In the genomic region with DNA sequence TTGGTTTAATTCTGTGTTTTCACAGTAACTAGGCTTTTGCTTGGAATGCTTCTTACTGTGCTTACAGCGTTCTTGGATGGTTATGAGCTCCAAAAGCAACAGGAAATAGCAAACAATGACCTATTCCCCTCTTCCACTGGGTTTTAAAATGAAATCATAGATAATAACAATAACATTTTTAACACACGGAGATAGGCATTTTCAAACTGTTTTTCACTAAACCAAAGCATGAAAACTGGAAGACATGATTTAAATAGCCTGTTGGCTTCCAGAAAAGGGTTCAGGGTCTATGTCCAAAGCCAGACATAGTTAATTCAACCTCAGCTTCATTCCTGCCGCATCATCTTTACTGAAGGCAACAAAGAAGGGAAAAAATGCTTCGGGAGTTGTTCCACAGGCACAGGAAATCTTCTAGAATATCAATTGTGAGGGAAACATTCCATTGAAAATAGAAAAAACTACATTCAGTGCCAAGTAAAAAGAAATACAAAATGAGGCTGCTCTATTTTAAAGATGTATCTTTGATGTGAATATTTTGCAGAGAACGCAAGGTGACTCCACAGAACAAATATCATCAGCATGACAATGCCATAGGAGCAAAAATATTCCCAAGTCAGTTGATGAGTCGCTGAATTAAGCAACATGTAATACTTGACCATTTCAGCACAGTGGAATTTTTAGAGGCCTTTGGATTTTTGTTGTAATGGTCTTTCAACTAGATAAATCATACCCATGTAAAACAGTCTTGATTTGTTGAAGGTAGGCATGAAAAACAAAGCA, we compare ENCODE assay signal across 12 cellular contexts.
DNase-seq lines count a peak whose midpoint lies in the region; ATAC-seq, FAIRE-seq and TF ChIP-seq lines count a peak whose summit lies in the region.
"Had no signal": no experiment of that assay in that cellular context is flagged by ENCODE, and none has a peak within 500 bp of the region (broad histone marks: within the 10 kb centered on the region; RNA-seq: fewer than 3 reads in every experiment).

No MANE protein-coding gene starts in this region.

- H3K27me3 ChIP-seq in upper lobe of left lung, result no peaks in the 10 kb centered on the region

- peaks cover 79% of the 10 kb centered on the region for H3K36me3 ChIP-seq in mesodermal cell (ENCODE audit: control insufficient read depth, insufficient read depth, low read length)
- H3K36me3 ChIP-seq in upper lobe of left lung, result peaks cover 0 to 46% (median 11%) of the 10 kb centered on the region in 4 donors

- no peak for TF ChIP-seq POLR2A in upper lobe of left lung (IDR thresholded peaks at IDR 0.05)

- no peak overlapping the region for H3K4me3 Mint-ChIP-seq in endothelial cell (ENCODE audit: unreplicated experiment)
- H3K4me3 Mint-ChIP-seq: effector memory CD8-positive, alpha-beta T cell had no signal

- DNase-seq in RCC 7860 (ENCODE audit: low spot score), result peak; percentile 37
- DNase-seq in endothelial cell (ENCODE audit: low spot score), result no peak
- no peak for DNase-seq in upper lobe of left lung
- DNase-seq in RKO (ENCODE audit: low spot score), result no peak
- DNase-seq in stimulated activated CD4-positive, alpha-beta T cell treated with anti-CD3 and anti-CD28 coated beads, Interleukin-4, amount 100 ng/mL, for 24 hours, result no peak
- no peak for DNase-seq in activated naive CD4-positive, alpha-beta T cell (lab: John Stamatoyannopoulos, UW)
- DNase-seq: activated T-cell treated with anti-CD3 and anti-CD28 coated beads for 4 hours; effector memory CD8-positive, alpha-beta T cell; mucosa of descending colon; NCI-H510A treated with DMSO at 0.1 percent for 48 hours had no signal

- H3K4me1 Mint-ChIP-seq in endothelial cell (ENCODE audit: unreplicated experiment), result peaks cover 28% of the 10 kb centered on the region

- H3K27ac ChIP-seq in mesodermal cell (ENCODE audit: low read depth, low read length, severe bottlenecking) (peak overlapping the region; percentile 46), upper lobe of left lung (peak overlapping the region; percentile 32 to 73 (median 64))

- H3K4me3 ChIP-seq in mesodermal cell (ENCODE audit: extremely low read depth, insufficient read depth, low read length, poor library complexity, severe bottlenecking), result no peak overlapping the region
- no peak overlapping the region for H3K4me3 ChIP-seq in upper lobe of left lung
- H3K4me3 ChIP-seq: K562, mucosa of descending colon had no signal

- H3K36me3 Mint-ChIP-seq in endothelial cell (ENCODE audit: low read depth, unreplicated experiment), result peaks cover 55% of the 10 kb centered on the region

- WGBS in mesodermal cell (ENCODE audit: insufficient coverage in 2 of 2), 2 experiments, result 60 to 84% methylated on average over 1 to 2 of the region's 6 CpGs
- WGBS in upper lobe of left lung, 2 donors, result 52 to 68% methylated on average over 6 of the region's 6 CpGs

- peaks cover 7% of the 10 kb centered on the region for H3K9me3 Mint-ChIP-seq in endothelial cell (ENCODE audit: unreplicated experiment)

- peak overlapping the region; percentile 79 for H3K27ac Mint-ChIP-seq in endothelial cell (ENCODE audit: unreplicated experiment)
- H3K27ac Mint-ChIP-seq: effector memory CD8-positive, alpha-beta T cell had no signal

- peaks cover 11% of the 10 kb centered on the region for H3K4me1 ChIP-seq in mesodermal cell (ENCODE audit: control insufficient read depth, insufficient read depth, low read length, poor library complexity, severe bottlenecking)
- H3K4me1 ChIP-seq in upper lobe of left lung, result peaks cover 4 to 16% (median 9%) of the 10 kb centered on the region in 4 donors

- no peak for TF ChIP-seq CTCF in endothelial cell (IDR thresholded peaks at IDR 0.05; ENCODE audit: unreplicated experiment)
- TF ChIP-seq CTCF in upper lobe of left lung (IDR thresholded peaks at IDR 0.05), result no peak

- TF ChIP-seq EP300 in upper lobe of left lung (IDR thresholded peaks at IDR 0.05), result no peak

- H3K9me3 ChIP-seq in mesodermal cell (ENCODE audit: control insufficient read depth, low read length) (no peaks in the 10 kb centered on the region), upper lobe of left lung (no peaks in the 10 kb centered on the region)
- H3K9me3 ChIP-seq: mucosa of descending colon had no signal

- no peak for FAIRE-seq in RCC 7860 (lab: Jason Lieb, UNC)
- FAIRE-seq: K562 had no signal

- ATAC-seq in upper lobe of left lung (ENCODE audit: low FRiP score in 2 of 2), result peak in 1 of 2 donors; percentile 52
- ATAC-seq: effector memory CD8-positive, alpha-beta T cell; K562; mucosa of descending colon had no signal

- peaks cover 8% of the 10 kb centered on the region for H3K27me3 Mint-ChIP-seq in endothelial cell (ENCODE audit: unreplicated experiment)
- H3K27me3 Mint-ChIP-seq: effector memory CD8-positive, alpha-beta T cell had no signal
